ENCODE assay signal across 5 cellular contexts in the genomic region with DNA sequence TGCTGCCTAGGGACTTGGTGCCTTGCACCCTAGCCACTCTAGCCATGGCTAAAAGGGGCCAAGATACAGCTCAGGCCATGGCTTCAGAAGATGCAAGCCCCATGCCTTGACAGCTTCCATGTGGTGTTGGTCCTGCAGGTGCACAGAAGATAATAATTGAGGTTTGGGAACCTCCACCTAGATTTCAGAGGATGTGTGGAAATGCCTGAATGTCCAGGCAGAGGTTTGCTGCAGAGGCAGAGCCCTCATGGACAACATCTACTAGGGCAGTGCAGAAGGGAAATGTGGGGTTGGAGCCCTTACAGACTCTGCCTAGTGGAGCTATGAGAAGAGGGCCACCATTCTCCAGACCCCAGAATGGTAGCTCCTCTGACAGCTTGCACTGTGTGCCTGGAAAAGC.
DNase-seq lines count a peak whose midpoint lies in the region; ATAC-seq, FAIRE-seq and TF ChIP-seq lines count a peak whose summit lies in the region.
"Not testable (repeated sequence)": the region's sequence is repeated elsewhere in the genome, so short reads cannot be mapped to it uniquely, and the experiment has no call there.

No MANE protein-coding gene starts in this region.

- H3K4me1 ChIP-seq in HEK293 (ENCODE audit: control insufficient read depth, insufficient read depth, low read length); K562 (replicated peaks in 1 of 2; ENCODE audit: control insufficient read depth in 2 of 2, insufficient read depth in 2 of 2, low read length in 2 of 2); esophagus muscularis mucosa; spleen: not testable (repeated sequence)

- not testable (repeated sequence) for H3K9ac ChIP-seq in K562 (ENCODE audit: insufficient read depth in 1 of 2, low read depth in 2 of 2, low read length in 2 of 2)

- DNase-seq in activated CD4-positive, alpha-beta T cell treated with anti-CD3 and anti-CD28 coated beads, Interleukin-2, amount 10 ng/mL, durations not matched to agents 24 days and 14 days: peak; percentile 37
- DNase-seq in K562 (ENCODE audit: extremely low read depth in 1 of 4, low spot score in 3 of 4): not testable (repeated sequence)
- DNase-seq in esophagus muscularis mucosa (ENCODE audit: extremely low spot score) (peak; percentile 68), spleen (peak; percentile 48)

- not testable (repeated sequence) for ATAC-seq in K562

- not testable (repeated sequence) for H3K36me3 ChIP-seq in HEK293 (ENCODE audit: control insufficient read depth in 2 of 2, insufficient read depth in 1 of 2, low read length in 2 of 2); K562 (ENCODE audit: control insufficient read depth, insufficient read depth, low read length); esophagus muscularis mucosa; spleen

- not testable (repeated sequence) for H4K20me1 ChIP-seq in K562 (replicated peaks; ENCODE audit: control insufficient read depth, insufficient read depth, low read length)

- H3K36me3 Mint-ChIP-seq in activated CD4-positive, alpha-beta T cell treated with anti-CD3 and anti-CD28 coated beads, Interleukin-2, amount 10 ng/mL, durations not matched to agents 24 days and 14 days (ENCODE audit: low read depth): not testable (repeated sequence)

- CTCF ChIA-PET in HEK293 (lab: Yijun Ruan, JAX); K562 (lab: Yijun Ruan, JAX; ENCODE audit: low intra/inter-chr PET ratio): not testable (repeated sequence)

- not testable (repeated sequence) for TF ChIP-seq POLR2A in K562 (conservative IDR thresholded peaks at IDR 0.05); esophagus muscularis mucosa (IDR thresholded peaks at IDR 0.05; ENCODE audit: low read depth); spleen (IDR thresholded peaks at IDR 0.05)

- not testable (repeated sequence) for H3K9me3 ChIP-seq in HEK293 (ENCODE audit: control insufficient read depth, insufficient read depth, low read depth, low read length); K562 (replicated peaks; ENCODE audit: control insufficient read depth, insufficient read depth, low read depth, low read length); esophagus muscularis mucosa; spleen

- peaks cover 11% of the 10 kb centered on the region for H3K27me3 Mint-ChIP-seq in activated CD4-positive, alpha-beta T cell treated with anti-CD3 and anti-CD28 coated beads, Interleukin-2, amount 10 ng/mL, durations not matched to agents 24 days and 14 days

- not testable (repeated sequence) for H3K27me3 ChIP-seq in K562 (ENCODE audit: control insufficient read depth in 2 of 2, insufficient read depth in 2 of 2, low read length in 2 of 2); esophagus muscularis mucosa; spleen (replicated peaks in 1 of 7)

- H3K4me3 Mint-ChIP-seq in activated CD4-positive, alpha-beta T cell treated with anti-CD3 and anti-CD28 coated beads, Interleukin-2, amount 10 ng/mL, durations not matched to agents 24 days and 14 days: not testable (repeated sequence)

- in situ Hi-C loops in K562 (cut with MboI): not testable (repeated sequence)

- POLR2A ChIA-PET in HEK293 (lab: Yijun Ruan, JAX): not testable (repeated sequence)
- POLR2A ChIA-PET in K562 (lab: Yijun Ruan, JAX): interaction anchor here (0.6 to 1.1 kb wide), 2 partner anchors 21 to 33 kb away, joined by 3 read pairs; no protein-coding TSS in a partner anchor

- not testable (repeated sequence) for FAIRE-seq in K562 (lab: Jason Lieb, UNC)

- not testable (repeated sequence) for H3K4me3 ChIP-seq in HEK293 (ENCODE audit: low read depth, low read length); K562; esophagus muscularis mucosa; spleen

- not testable (repeated sequence) for H3K27ac ChIP-seq in HEK293 (ENCODE audit: extremely low read depth, low read depth, low read length); K562 (ENCODE audit: extremely low read depth, low read depth, low read length); esophagus muscularis mucosa (replicated peaks in 1 of 4); spleen

- BruUV-seq in K562 (replicated peaks; lab: Mats Ljungman, UMichigan): not testable (repeated sequence)

- TF ChIP-seq EP300 in K562 (IDR thresholded peaks at IDR 0.05; ENCODE audit: low read length); esophagus muscularis mucosa (IDR thresholded peaks at IDR 0.05): not testable (repeated sequence)

- not testable (repeated sequence) for H2AFZ ChIP-seq in K562 (ENCODE audit: low read depth, low read length)

- not testable (repeated sequence) for TF ChIP-seq CTCF in HEK293 (tag by site-specific recombination; IDR thresholded peaks at IDR 0.05); K562 (IDR thresholded peaks at IDR 0.05 in 2 of 3, conservative IDR thresholded peaks at IDR 0.05 in 1 of 3; ENCODE audit: insufficient read depth in 2 of 3, low read depth in 1 of 3, low read length in 3 of 3); esophagus muscularis mucosa (IDR thresholded peaks at IDR 0.05); spleen (IDR thresholded peaks at IDR 0.05 in 8 of 11, conservative IDR thresholded peaks at IDR 0.05 in 3 of 11)

- H3K4me2 ChIP-seq in K562 (ENCODE audit: insufficient read depth, low read length): not testable (repeated sequence)

- H3K4me1 Mint-ChIP-seq in activated CD4-positive, alpha-beta T cell treated with anti-CD3 and anti-CD28 coated beads, Interleukin-2, amount 10 ng/mL, durations not matched to agents 24 days and 14 days: not testable (repeated sequence)

- not testable (repeated sequence) for H3K9me3 Mint-ChIP-seq in activated CD4-positive, alpha-beta T cell treated with anti-CD3 and anti-CD28 coated beads, Interleukin-2, amount 10 ng/mL, durations not matched to agents 24 days and 14 days

- not testable (repeated sequence) for H3K9me1 ChIP-seq in K562 (ENCODE audit: control insufficient read depth, insufficient read depth, low read length)

- TF ChIP-seq RAD21 in K562 (CRISPR knock-in tag; conservative IDR thresholded peaks at IDR 0.05 in 1 of 2, IDR thresholded peaks at IDR 0.05 in 1 of 2): not testable (repeated sequence)

- H3K79me2 ChIP-seq in K562 (ENCODE audit: control insufficient read depth, insufficient read depth, low read length): not testable (repeated sequence)

- H3K27ac Mint-ChIP-seq in activated CD4-positive, alpha-beta T cell treated with anti-CD3 and anti-CD28 coated beads, Interleukin-2, amount 10 ng/mL, durations not matched to agents 24 days and 14 days: not testable (repeated sequence)

- intact Hi-C loops in activated CD4-positive, alpha-beta T cell treated with anti-CD3 and anti-CD28 coated beads, Interleukin-2, amount 10 ng/mL, durations not matched to agents 24 days and 14 days (cut with micrococcal nuclease); K562 (cut with micrococcal nuclease); esophagus muscularis mucosa (cut with DNase I); spleen (cut with DNase I; ENCODE audit: low total_unique reads): not testable (repeated sequence)

TF ChIP-seq in HEK293, 187 proteins besides CTCF, POLR2A, EP300 and RAD21:
- TF ChIP-seq ZNF585B (tag by site-specific recombination; IDR thresholded peaks at IDR 0.05): peak; percentile 46; the same call in 1 of the 2 replicates
TF ChIP-seq in HEK293: peak in this region for 1; not testable (repeated sequence) for 186.

TF ChIP-seq in K562, 482 proteins besides CTCF, POLR2A, EP300 and RAD21:
- TF ChIP-seq TRIM28 (IDR thresholded peaks at IDR 0.05) (peak; percentile 36; the same call in 1 of the 2 replicates), CBX3 (IDR thresholded peaks at IDR 0.05; ENCODE audit: borderline replicate concordance in 1 of 2, low read length in 2 of 2) (peak in 1 of 2 experiments; percentile 58; a peak in 1 of 3 replicates), CBX5 (IDR thresholded peaks at IDR 0.05; ENCODE audit: borderline replicate concordance, low read depth) (peak; percentile 78; the same call in 1 of the 2 replicates)
